Comparison of ENCODE assay signal across 9 cellular contexts in genomic region chr13:43303040-43303729, GRCh38.
DNase-seq lines count a peak whose midpoint lies in the region; ATAC-seq and TF ChIP-seq lines count a peak whose summit lies in the region.
"Had no signal": no experiment of that assay in that cellular context is flagged by ENCODE, and none has a peak within 500 bp of the region (broad histone marks: within the 10 kb centered on the region; RNA-seq: fewer than 3 reads in every experiment).

No MANE protein-coding gene starts in this region.

- in situ Hi-C loops in Caki2 (cut with HindIII; ENCODE audit: low pct_unique_long_range_greater_than_20kb, low sequenced_read_pairs) (no loop called here), gastrocnemius medialis (cut with MboI; ENCODE audit: low sequenced_read_pairs in 4 of 4) (loop anchor here in 3 of 4 donors (10.0 to 25.0 kb wide), 2 partner anchors 484 to 502 kb away; partner anchors contain the start of gene ENOX1 (in 1 of the 3))

- H3K27me3 ChIP-seq in right cardiac atrium (ENCODE audit: control insufficient read depth, insufficient read depth), result no peaks in the 10 kb centered on the region
- no peaks in the 10 kb centered on the region for H3K27me3 ChIP-seq in gastrocnemius medialis
- H3K27me3 ChIP-seq in CD8-positive, alpha-beta T cell (ENCODE audit: insufficient read depth, low read length), result no peaks in the 10 kb centered on the region

- H3K27me3 Mint-ChIP-seq in activated naive CD8-positive, alpha-beta T cell treated with anti-CD3 and anti-CD28 coated beads, Interleukin-2, amount 10 ng/mL, durations not matched to agents 7 days and 5 days, result peaks cover 37% of the 10 kb centered on the region
- H3K27me3 Mint-ChIP-seq in CD8-positive, alpha-beta T cell (ENCODE audit: low read depth), result peaks cover 19% of the 10 kb centered on the region

- no peak overlapping the region for H3K4me3 Mint-ChIP-seq in activated naive CD8-positive, alpha-beta T cell treated with anti-CD3 and anti-CD28 coated beads, Interleukin-2, amount 10 ng/mL, durations not matched to agents 7 days and 5 days
- H3K4me3 Mint-ChIP-seq in CD8-positive, alpha-beta T cell, result no peak overlapping the region
- H3K4me3 Mint-ChIP-seq: IgD-negative memory B cell had no signal

- intact Hi-C loops in right cardiac atrium (cut with DNase I), result loop anchor here in 3 of 4 donors (10.0 kb wide), 2 partner anchors 482 to 502 kb away; partner anchors contain the start of gene ENOX1 (in 2 of the 3)
- intact Hi-C loops in gastrocnemius medialis (cut with DNase I; ENCODE audit: low total_unique reads), result loop anchor here (1.0 to 10.0 kb wide), 6 partner anchors 132 to 572 kb away; partner anchors contain the start of genes CCDC122, ENOX1 and LACC1
- intact Hi-C loops in CD8-positive, alpha-beta T cell (cut with DNase I, micrococcal nuclease), result no loop called here

- H3K9me3 Mint-ChIP-seq in activated naive CD8-positive, alpha-beta T cell treated with anti-CD3 and anti-CD28 coated beads, Interleukin-2, amount 10 ng/mL, durations not matched to agents 7 days and 5 days, result no peaks in the 10 kb centered on the region
- no peaks in the 10 kb centered on the region for H3K9me3 Mint-ChIP-seq in CD8-positive, alpha-beta T cell
- H3K9me3 Mint-ChIP-seq: IgD-negative memory B cell had no signal

- H3K4me3 ChIP-seq in right cardiac atrium (ENCODE audit: low read length), result no peak overlapping the region
- H3K4me3 ChIP-seq in gastrocnemius medialis, result no peak overlapping the region
- no peak overlapping the region for H3K4me3 ChIP-seq in CD8-positive, alpha-beta T cell (ENCODE audit: low read depth, low read length)

- no peaks in the 10 kb centered on the region for H3K36me3 ChIP-seq in gastrocnemius medialis
- no peaks in the 10 kb centered on the region for H3K36me3 ChIP-seq in CD8-positive, alpha-beta T cell (ENCODE audit: insufficient read depth, low read length)

- peak; percentile 58 for ATAC-seq in GM19463 (IDR thresholded peaks at IDR 0.05; ENCODE audit: unreplicated experiment)
- peak; percentile 50 for ATAC-seq in activated naive CD8-positive, alpha-beta T cell treated with anti-CD3 and anti-CD28 coated beads, Interleukin-2, amount 10 ng/mL, durations not matched to agents 7 days and 5 days (ENCODE audit: low read depth)
- peak; percentile 87 for ATAC-seq in right cardiac atrium
- peak; percentile 90 to 92 for ATAC-seq in gastrocnemius medialis
- no peak for ATAC-seq in CD8-positive, alpha-beta T cell

- H3K27ac ChIP-seq in right cardiac atrium (ENCODE audit: low read length), result no peak overlapping the region
- H3K27ac ChIP-seq in gastrocnemius medialis, result peak overlapping the region; percentile 21 to 57 (median 52)
- no peak overlapping the region for H3K27ac ChIP-seq in CD8-positive, alpha-beta T cell (ENCODE audit: low read depth, low read length)

- POLR2A ChIA-PET in activated naive CD8-positive, alpha-beta T cell treated with anti-CD3 and anti-CD28 coated beads, Interleukin-2, amount 10 ng/mL, durations not matched to agents 7 days and 5 days (lab: Charles Lee), result no interaction called here
- POLR2A ChIA-PET in CD8-positive, alpha-beta T cell (lab: Charles Lee), result no interaction called here

- no peaks in the 10 kb centered on the region for H3K4me1 Mint-ChIP-seq in activated naive CD8-positive, alpha-beta T cell treated with anti-CD3 and anti-CD28 coated beads, Interleukin-2, amount 10 ng/mL, durations not matched to agents 7 days and 5 days
- H3K4me1 Mint-ChIP-seq in CD8-positive, alpha-beta T cell (ENCODE audit: low read depth), result no peaks in the 10 kb centered on the region

- CTCF ChIA-PET in CD8-positive, alpha-beta T cell (lab: Charles Lee), result interaction anchor here (1.0 kb wide), 1 partner anchor 333 kb away, joined by 3 read pairs; no protein-coding TSS in a partner anchor

- WGBS in right cardiac atrium, result 15% methylated on average over 5 of the region's 5 CpGs

- no peaks in the 10 kb centered on the region for H3K4me1 ChIP-seq in right cardiac atrium (ENCODE audit: control insufficient read depth, insufficient read depth, low read length)
- H3K4me1 ChIP-seq in gastrocnemius medialis, result peaks cover 2 to 16% of the 10 kb centered on the region in 2 donors
- no peaks in the 10 kb centered on the region for H3K4me1 ChIP-seq in CD8-positive, alpha-beta T cell (ENCODE audit: insufficient read depth, low read length)

- TF ChIP-seq POLR2A in gastrocnemius medialis (IDR thresholded peaks at IDR 0.05), result no peak

- TF ChIP-seq CTCF in gastrocnemius medialis (IDR thresholded peaks at IDR 0.05 in 4 of 5, conservative IDR thresholded peaks at IDR 0.05 in 1 of 5), result peak; percentile 56 to 73 (median 71)
- TF ChIP-seq CTCF in CD8-positive, alpha-beta T cell (IDR thresholded peaks at IDR 0.05), result no peak

- H3K9me3 ChIP-seq in right cardiac atrium (ENCODE audit: control insufficient read depth, low read length) (no peaks in the 10 kb centered on the region), gastrocnemius medialis (no peaks in the 10 kb centered on the region)
- H3K9me3 ChIP-seq in CD8-positive, alpha-beta T cell (ENCODE audit: low read length), result no peaks in the 10 kb centered on the region

- H3K27ac Mint-ChIP-seq in activated naive CD8-positive, alpha-beta T cell treated with anti-CD3 and anti-CD28 coated beads, Interleukin-2, amount 10 ng/mL, durations not matched to agents 7 days and 5 days, result no peak overlapping the region
- no peak overlapping the region for H3K27ac Mint-ChIP-seq in CD8-positive, alpha-beta T cell
- H3K27ac Mint-ChIP-seq: IgD-negative memory B cell had no signal

- H3K36me3 Mint-ChIP-seq in activated naive CD8-positive, alpha-beta T cell treated with anti-CD3 and anti-CD28 coated beads, Interleukin-2, amount 10 ng/mL, durations not matched to agents 7 days and 5 days, result no peaks in the 10 kb centered on the region
- H3K36me3 Mint-ChIP-seq in CD8-positive, alpha-beta T cell, result no peaks in the 10 kb centered on the region
- H3K36me3 Mint-ChIP-seq: IgD-negative memory B cell had no signal

- peak; percentile 9 for DNase-seq in Caki2 (ENCODE audit: low read depth)
- peak; percentile 48 for DNase-seq in NCI-H1092 treated with DMSO at 0.1 percent for 48 hours (lab: John Stamatoyannopoulos, UW)
- no peak for DNase-seq in activated naive CD8-positive, alpha-beta T cell treated with anti-CD3 and anti-CD28 coated beads, Interleukin-2, amount 10 ng/mL, durations not matched to agents 7 days and 5 days
- DNase-seq in right cardiac atrium, result peak; percentile 55 to 78 (median 77)
- DNase-seq in gastrocnemius medialis, result peak; percentile 56 to 73
- DNase-seq in CD8-positive, alpha-beta T cell, result no peak
- no peak for DNase-seq in activated effector memory CD4-positive, alpha-beta T cell treated with Interleukin-2 at 50 U/mL for 16 hours

Comparison
In these comparisons a context has a peak if more than half of its experiments do, and no peak if none do; other contexts are left out.
1. DNase-seq: peak in Caki2 (single experiment), NCI-H1092 treated with DMSO at 0.1 percent for 48 hours (single experiment), right cardiac atrium (3 of 3) and gastrocnemius medialis (2 of 2); none in activated naive CD8-positive, alpha-beta T cell treated with anti-CD3 and anti-CD28 coated beads, Interleukin-2, amount 10 ng/mL, durations not matched to agents 7 days and 5 days (single experiment), CD8-positive, alpha-beta T cell (0 of 7) and activated effector memory CD4-positive, alpha-beta T cell treated with Interleukin-2 at 50 U/mL for 16 hours (single experiment).
2. H3K27ac ChIP-seq: peak in gastrocnemius medialis (4 of 4); none in right cardiac atrium (single experiment) and CD8-positive, alpha-beta T cell (single experiment).
3. intact Hi-C loops: an anchor here in right cardiac atrium (10.0 kb wide) and gastrocnemius medialis (1.0 to 10.0 kb wide); none called in CD8-positive, alpha-beta T cell.